ENCODE assay signal across 12 cellular contexts in the genomic region with DNA sequence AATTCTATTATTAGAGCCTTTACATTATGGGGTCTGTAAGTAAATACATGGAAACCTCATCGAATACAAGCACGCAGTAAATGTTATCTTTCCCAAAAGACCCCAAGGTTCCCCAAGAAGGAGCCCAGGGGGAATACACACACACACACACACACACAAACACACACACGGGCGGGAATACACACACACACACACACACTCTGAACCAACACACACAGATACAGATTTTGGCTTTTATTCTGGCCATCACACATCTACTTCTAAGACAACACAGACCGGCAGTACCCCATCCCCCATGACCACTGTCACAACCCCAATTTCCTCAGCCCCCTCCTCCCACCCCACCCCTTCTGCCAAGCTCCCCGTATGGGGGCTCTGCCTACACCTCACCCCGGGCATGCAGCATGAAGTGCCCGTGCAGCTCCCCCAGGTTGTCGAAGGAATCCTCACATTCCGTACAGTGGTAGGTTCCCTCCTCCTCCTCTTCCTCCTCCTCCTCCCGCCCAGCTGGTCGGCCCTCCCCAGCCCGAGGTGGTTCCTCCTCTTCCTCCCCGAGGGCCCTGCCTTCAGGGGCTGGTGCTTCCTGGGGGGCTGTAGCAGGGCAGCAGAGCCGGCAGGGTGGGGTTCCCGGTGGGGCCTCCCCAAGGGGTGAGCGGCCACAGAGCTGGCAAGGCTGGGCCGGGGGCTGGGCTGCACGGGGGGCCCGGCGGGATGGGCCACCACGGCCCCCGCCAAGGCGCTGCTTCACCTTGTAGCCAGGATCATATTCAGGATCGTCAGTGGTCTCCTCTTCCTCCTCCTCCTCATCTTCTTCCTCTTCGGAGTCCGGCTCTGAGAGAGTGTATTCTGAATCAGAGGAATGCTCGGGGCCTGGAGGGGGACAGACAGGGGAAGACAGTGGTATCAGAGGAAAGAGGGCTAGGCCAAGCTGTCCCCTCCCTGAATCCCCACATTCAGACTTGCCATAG. TPM values are rescaled to one million over a fixed set of nuclear protein-coding genes. Genes with fewer than 3 reads are reported as not detected.
DNase-seq lines count a peak whose midpoint lies in the region; ATAC-seq lines count a peak whose summit lies in the region.
"Had no signal": no experiment of that assay in that cellular context is flagged by ENCODE, and none has a peak within 500 bp of the region (broad histone marks: within the 10 kb centered on the region; RNA-seq: fewer than 3 reads in every experiment).

No MANE protein-coding gene starts in this region.

- no peak for DNase-seq in activated T-cell treated with anti-CD3 and anti-CD28 coated beads, Interleukin-2, amount 50 U/mL, for 24 hours
- DNase-seq in activated T-cell treated with anti-CD3 and anti-CD28 coated beads, Interleukin-2, amount 50 U/mL, for 72 hours = no peak
- DNase-seq in epithelial cell of prostate (ENCODE audit: low read depth, low spot score) (no peak), posterior vena cava (ENCODE audit: low spot score) (no peak)
- DNase-seq: NCI-H226, PC-9, upper lobe of right lung had no signal

- no peaks in the 10 kb centered on the region for H3K27me3 Mint-ChIP-seq in activated T-cell treated with anti-CD3 and anti-CD28 coated beads, Interleukin-2, amount 50 U/mL, for 24 hours
- H3K27me3 Mint-ChIP-seq in activated T-cell treated with anti-CD3 and anti-CD28 coated beads, Interleukin-2, amount 50 U/mL, for 72 hours (ENCODE audit: low read depth) = no peaks in the 10 kb centered on the region

- no peaks in the 10 kb centered on the region for H3K9me3 Mint-ChIP-seq in activated T-cell treated with anti-CD3 and anti-CD28 coated beads, Interleukin-2, amount 50 U/mL, for 24 hours
- H3K9me3 Mint-ChIP-seq in activated T-cell treated with anti-CD3 and anti-CD28 coated beads, Interleukin-2, amount 50 U/mL, for 72 hours = no peaks in the 10 kb centered on the region
- H3K9me3 Mint-ChIP-seq: activated naive CD4-positive, alpha-beta T cell treated with anti-CD3 and anti-CD28 coated beads, Interleukin-2, amount 50 U/mL, for 72 hours had no signal

- peak overlapping the region; percentile 75 for H3K27ac Mint-ChIP-seq in activated T-cell treated with anti-CD3 and anti-CD28 coated beads, Interleukin-2, amount 50 U/mL, for 24 hours
- no peak overlapping the region for H3K27ac Mint-ChIP-seq in activated T-cell treated with anti-CD3 and anti-CD28 coated beads, Interleukin-2, amount 50 U/mL, for 72 hours

- peaks cover 14% of the 10 kb centered on the region for H3K4me1 Mint-ChIP-seq in activated T-cell treated with anti-CD3 and anti-CD28 coated beads, Interleukin-2, amount 50 U/mL, for 24 hours (ENCODE audit: low read depth)
- H3K4me1 Mint-ChIP-seq in activated T-cell treated with anti-CD3 and anti-CD28 coated beads, Interleukin-2, amount 50 U/mL, for 72 hours (ENCODE audit: low read depth) = peaks cover 6% of the 10 kb centered on the region

- no peak for ATAC-seq in activated T-cell treated with anti-CD3 and anti-CD28 coated beads, Interleukin-2, amount 50 U/mL, for 72 hours (replicated peaks in 1 of 2)
- no peak for ATAC-seq in GM18519 (IDR thresholded peaks at IDR 0.05; ENCODE audit: low FRiP score, unreplicated experiment)
- ATAC-seq: activated naive CD4-positive, alpha-beta T cell treated with anti-CD3 and anti-CD28 coated beads, Interleukin-2, amount 50 U/mL, for 72 hours; sciatic nerve; upper lobe of right lung had no signal

- H3K27ac ChIP-seq in epithelial cell of prostate (peak overlapping the region; percentile 60), temporal lobe (ENCODE audit: low read depth, low read length) (peak overlapping the region; percentile 72)
- H3K27ac ChIP-seq: coronary artery, PC-9, upper lobe of right lung had no signal

- no peak overlapping the region for H3K4me3 Mint-ChIP-seq in activated T-cell treated with anti-CD3 and anti-CD28 coated beads, Interleukin-2, amount 50 U/mL, for 24 hours
- H3K4me3 Mint-ChIP-seq in activated T-cell treated with anti-CD3 and anti-CD28 coated beads, Interleukin-2, amount 50 U/mL, for 72 hours = no peak overlapping the region

- intact Hi-C loops in posterior vena cava (cut with DNase I) = no loop called here

- H3K36me3 Mint-ChIP-seq in activated T-cell treated with anti-CD3 and anti-CD28 coated beads, Interleukin-2, amount 50 U/mL, for 24 hours (ENCODE audit: low read depth) = peaks cover 43% of the 10 kb centered on the region
- H3K36me3 Mint-ChIP-seq in activated T-cell treated with anti-CD3 and anti-CD28 coated beads, Interleukin-2, amount 50 U/mL, for 72 hours (ENCODE audit: insufficient read depth in 2 of 2) = peaks cover 0 to 2% of the 10 kb centered on the region in 2 donors
- H3K36me3 Mint-ChIP-seq: activated naive CD4-positive, alpha-beta T cell treated with anti-CD3 and anti-CD28 coated beads, Interleukin-2, amount 50 U/mL, for 72 hours had no signal

RNA-seq across cellular contexts. Expression of gene SRRM5, which starts 4.4 kb away (rescaled TPM):
- total RNA-seq in activated T-cell treated with anti-CD3 and anti-CD28 coated beads, Interleukin-2, amount 50 U/mL, for 72 hours = 1 to 10 TPM; 1.1 to 1.7 TPM
- not detected for total RNA-seq in temporal lobe
- total RNA-seq in posterior vena cava = under 1 TPM; 0.23 to 0.38 TPM

RNA-seq across cellular contexts. Expression of gene ZNF576, which starts 11.1 kb away (rescaled TPM):
- total RNA-seq in activated T-cell treated with anti-CD3 and anti-CD28 coated beads, Interleukin-2, amount 50 U/mL, for 72 hours = 10 to 100 TPM; 10.0 to 11.8 TPM
- total RNA-seq in temporal lobe (5.2 TPM), posterior vena cava (10 to 100 TPM in 1 of 2 donors, 1 to 10 TPM in 1; 8.9 to 13.2 TPM)

RNA-seq across cellular contexts. Expression of gene IRGQ, which starts 11.6 kb away (rescaled TPM):
- total RNA-seq in activated T-cell treated with anti-CD3 and anti-CD28 coated beads, Interleukin-2, amount 50 U/mL, for 72 hours = 10 to 100 TPM; 13.6 to 16.6 TPM
- total RNA-seq in temporal lobe (92.0 TPM), posterior vena cava (10 to 100 TPM; 19.2 to 21.0 TPM)

RNA-seq across cellular contexts. Expression of gene ZNF428, which starts 11.9 kb away (rescaled TPM):
- 10 to 100 TPM; 17.2 to 25.6 TPM for total RNA-seq in activated T-cell treated with anti-CD3 and anti-CD28 coated beads, Interleukin-2, amount 50 U/mL, for 72 hours
- 106 TPM for total RNA-seq in temporal lobe
- total RNA-seq in posterior vena cava = 10 to 100 TPM; 22.9 to 29.2 TPM

RNA-seq across cellular contexts. Expression of gene PINLYP, which starts 31.9 kb away (rescaled TPM):
- total RNA-seq in activated T-cell treated with anti-CD3 and anti-CD28 coated beads, Interleukin-2, amount 50 U/mL, for 72 hours = 10 to 100 TPM in 1 of 2 donors, 1 to 10 TPM in 1; 8.9 to 18.1 TPM
- 7.4 TPM for total RNA-seq in temporal lobe
- total RNA-seq in posterior vena cava = 10 to 100 TPM in 1 of 2 donors, 1 to 10 TPM in 1; 9.1 to 12.8 TPM
